Comparison of ENCODE assay signal across 8 cellular contexts in the genomic region with DNA sequence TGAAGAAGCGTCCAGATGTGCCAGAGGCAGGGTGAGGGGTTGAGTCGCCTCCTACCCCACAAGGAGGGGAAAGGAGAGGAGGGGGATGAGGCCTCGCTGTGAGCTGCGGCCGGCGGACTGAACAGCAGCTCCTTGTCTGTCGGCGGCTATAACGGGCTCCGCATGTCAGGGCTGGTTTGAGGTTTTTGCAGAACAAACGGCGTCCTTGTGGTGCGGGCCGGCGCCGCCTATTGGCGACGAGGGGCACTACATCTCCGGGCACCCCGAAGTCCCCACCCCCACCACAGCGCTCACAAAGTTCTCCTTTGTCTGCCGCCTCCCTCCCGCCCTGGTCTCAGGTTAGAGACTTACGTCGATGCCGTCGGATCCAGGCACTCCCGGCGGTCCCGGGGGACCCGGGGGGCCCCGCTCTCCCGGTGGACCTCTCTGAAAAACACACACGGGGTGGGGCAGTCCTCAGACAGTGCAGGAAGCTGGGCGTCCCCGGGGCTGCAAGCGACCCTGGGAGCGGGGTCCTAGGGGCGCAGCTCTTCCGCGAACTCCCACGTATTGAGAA. TPM values are rescaled to one million over a fixed set of nuclear protein-coding genes. Genes with fewer than 3 reads are reported as not detected.
DNase-seq lines count a peak whose midpoint lies in the region; ATAC-seq and TF ChIP-seq lines count a peak whose summit lies in the region.

No MANE protein-coding gene starts in this region.

- H3K27ac ChIP-seq in C4-2B (no peak overlapping the region; the same call in 1 of the 2 replicates), tibial artery (peak overlapping the region; percentile 41 to 50)

- peak; percentile 40 for ATAC-seq in GM21367 (IDR thresholded peaks at IDR 0.05; ENCODE audit: unreplicated experiment)
- peak; percentile 66 to 83 (median 74) for ATAC-seq in T-cell (replicated peaks in 1 of 4)
- ATAC-seq in left cardiac atrium = peak; percentile 92

- H3K4me3 ChIP-seq in tibial artery = peak overlapping the region; percentile 47 to 56

- DNase-seq in NAMALWA (ENCODE audit: low spot score) (peak; percentile 93), T-cell (peak; percentile 71 to 91 (median 83)), amniotic epithelial cell (ENCODE audit: low read depth) (peak; percentile 82), left cardiac atrium (peak; percentile 85), pons (ENCODE audit: low spot score) (peak; percentile 94), tibial artery (peak; percentile 78 to 92)

- H3K27ac Mint-ChIP-seq in T-cell = peak overlapping the region in 1 of 2 donors; percentile 39

- peaks cover 0 to 15% of the 10 kb centered on the region in 2 donors for H3K27me3 ChIP-seq in tibial artery

- no peaks in the 10 kb centered on the region for H3K9me3 ChIP-seq in tibial artery

- POLR2A ChIA-PET in T-cell (lab: Charles Lee) = interaction anchor here (0.5 to 1.3 kb wide), 6 partner anchors 24 to 120 kb away, joined by 3 to 10 read pairs (median 4); no protein-coding TSS in a partner anchor

- H3K36me3 Mint-ChIP-seq in T-cell = no peaks in the 10 kb centered on the region

- CTCF ChIA-PET in T-cell (lab: Charles Lee) = interaction anchor here (0.5 to 3.4 kb wide), 34 partner anchors 20 to 595 kb away, joined by 3 to 20 read pairs (median 3); partner anchors contain the start of genes ZMPSTE24 (in 1 of the 2) and ZNF684 (in 1 of the 2)

- H3K4me3 Mint-ChIP-seq in T-cell = peak overlapping the region; percentile 81 to 90 (median 83)

- TF ChIP-seq CTCF in C4-2B (conservative IDR thresholded peaks at IDR 0.05) (peak; percentile 97), tibial artery (IDR thresholded peaks at IDR 0.05) (peak; percentile 95)

- H3K9me3 Mint-ChIP-seq in T-cell = no peaks in the 10 kb centered on the region

- peaks cover 9 to 10% of the 10 kb centered on the region in 2 donors for H3K27me3 Mint-ChIP-seq in T-cell

- intact Hi-C loops in left cardiac atrium (cut with DNase I) (loop anchor here in 1 of 2 donors (5.0 kb wide), 1 partner anchor 163 kb away; no protein-coding TSS in a partner anchor), tibial artery (cut with DNase I; ENCODE audit: low total_unique reads) (loop anchor here (5.0 kb wide), 1 partner anchor 163 kb away; no protein-coding TSS in a partner anchor)

- H3K36me3 ChIP-seq in tibial artery = no peaks in the 10 kb centered on the region

- H3K4me1 Mint-ChIP-seq in T-cell = peaks cover 33 to 54% (median 40%) of the 10 kb centered on the region in 3 donors

- peaks cover 0 to 29% (median 24%) of the 10 kb centered on the region in 4 donors for H3K4me1 ChIP-seq in tibial artery

RNA-seq across cellular contexts. Expression of gene COL9A2, which starts 1.8 kb away (rescaled TPM):
- 1 to 10 TPM; 3.5 to 4.6 (median 3.8) TPM for total RNA-seq in T-cell
- total RNA-seq in left cardiac atrium = 1 to 10 TPM in 1 of 2 donors, under 1 TPM in 1; 0.53 to 1.2 TPM

RNA-seq across cellular contexts. Expression of gene ZMPSTE24, which starts 57.3 kb away (rescaled TPM):
- total RNA-seq in T-cell (10 to 100 TPM; 12.4 to 16.9 (median 15.2) TPM), left cardiac atrium (10 to 100 TPM; 33.7 to 42.0 TPM)

RNA-seq across cellular contexts. Expression of gene SMAP2, which starts 58.2 kb away (rescaled TPM):
- total RNA-seq in T-cell = 100 to 1,000 TPM; 120 to 254 (median 123) TPM
- total RNA-seq in left cardiac atrium = 10 to 100 TPM; 17.9 to 25.6 TPM

Comparison
In these comparisons a context has a peak if more than half of its experiments do, and no peak if none do; other contexts are left out.
1. ATAC-seq: peak in every context shown above with its lines; median percentile 92 in left cardiac atrium; 74 in T-cell; 40 in GM21367.
2. RNA of gene SMAP2, which starts 58.2 kb away (total RNA-seq): 120 to 254 TPM in T-cell; 17.9 to 25.6 TPM in left cardiac atrium; every median in the first group is over 4 times any median in the second.
3. Peak in every context shown above with its lines, with median percentiles within 50 percentile points of each other: DNase-seq.